ENCODE assay signal across 3 cellular contexts in the genomic region with DNA sequence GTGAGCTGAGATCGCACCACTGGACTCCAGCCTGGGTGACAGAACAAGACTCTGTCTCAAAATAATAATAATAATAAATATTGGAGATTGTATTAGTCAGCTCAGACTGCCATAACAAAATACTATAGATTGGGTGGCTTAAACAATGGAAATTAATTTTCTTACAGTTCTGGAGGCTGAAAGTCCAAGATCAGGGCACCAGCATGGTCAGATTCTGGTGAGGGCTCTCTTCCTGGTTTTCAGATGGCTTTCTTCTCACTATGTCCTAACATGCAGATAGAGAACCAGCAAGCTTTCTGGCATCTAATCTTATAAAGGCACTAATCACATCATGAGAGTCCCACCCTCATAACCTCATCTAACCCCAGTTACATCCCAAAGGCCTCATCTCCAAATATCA.
"Had no signal": no experiment of that assay in that cellular context is flagged by ENCODE, and none has a peak within 500 bp of the region (broad histone marks: within the 10 kb centered on the region; RNA-seq: fewer than 3 reads in every experiment).

No MANE protein-coding gene starts in this region.

- ATAC-seq: GM12878 had no signal

- H3K4me3 ChIP-seq: GM12878 had no signal

- DNase-seq: GDM1, GF-D8 had no signal
